ENCODE assay signal across 14 cellular contexts in the genomic region with DNA sequence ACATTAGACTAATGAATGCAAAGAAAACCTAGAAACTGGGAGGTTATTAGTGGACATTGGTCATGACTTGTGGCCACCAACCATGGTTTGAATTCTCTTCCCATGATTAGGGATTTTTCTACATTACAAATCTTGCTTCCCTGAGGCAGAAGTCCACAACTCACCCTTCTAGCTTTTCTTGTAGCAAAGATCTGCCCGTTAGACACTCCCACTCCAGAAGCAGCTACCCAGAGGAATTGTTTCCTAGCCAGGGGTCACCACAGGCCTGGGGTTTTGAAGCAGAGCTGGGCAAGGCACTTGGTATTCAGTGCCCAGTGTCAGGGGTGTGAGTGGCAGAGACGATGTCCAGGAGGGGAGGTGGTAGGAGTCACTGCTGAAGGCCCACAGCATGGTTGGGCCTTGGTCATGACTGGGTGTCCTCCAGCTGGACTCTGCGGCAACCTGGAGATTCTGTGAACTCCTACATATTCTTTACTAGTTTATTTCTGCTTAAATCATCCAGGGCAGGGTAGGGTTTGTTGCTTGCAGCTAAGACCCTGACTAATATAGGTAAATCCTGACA.
"Had no signal": no experiment of that assay in that cellular context is flagged by ENCODE, and none has a peak within 500 bp of the region (broad histone marks: within the 10 kb centered on the region; RNA-seq: fewer than 3 reads in every experiment).

No MANE protein-coding gene starts in this region.

- H3K9me3 Mint-ChIP-seq: activated CD4-positive, alpha-beta T cell treated with anti-CD3 and anti-CD28 coated beads, Interleukin-2, amount 10 ng/mL, durations not matched to agents 7 days and 5 days; activated naive CD8-positive, alpha-beta T cell treated with anti-CD3 and anti-CD28 coated beads for 36 hours; activated T-cell treated with anti-CD3 and anti-CD28 coated beads, Interleukin-2, amount 50 U/mL, for 24 hours; natural killer cell; T-helper 1 cell treated with Interleukin-12 subunit alpha and Interleukin-12 subunit beta and Interleukin-4 antibody, amounts not matched to agents 30 μg/mL and 1 μg/mL, for 36 hours had no signal

- H3K36me3 ChIP-seq: esophagus squamous epithelium, stomach, thoracic aorta, vagina had no signal

- H3K4me3 ChIP-seq: dorsolateral prefrontal cortex, esophagus squamous epithelium, psoas muscle, stomach, thoracic aorta, vagina had no signal

- H3K36me3 Mint-ChIP-seq: activated naive CD8-positive, alpha-beta T cell treated with anti-CD3 and anti-CD28 coated beads for 36 hours; natural killer cell had no signal

- H3K27ac Mint-ChIP-seq: activated CD4-positive, alpha-beta T cell treated with anti-CD3 and anti-CD28 coated beads, Interleukin-2, amount 10 ng/mL, durations not matched to agents 7 days and 5 days; activated naive CD8-positive, alpha-beta T cell treated with anti-CD3 and anti-CD28 coated beads for 36 hours; activated T-cell treated with anti-CD3 and anti-CD28 coated beads, Interleukin-2, amount 50 U/mL, for 24 hours; natural killer cell; T-helper 1 cell treated with Interleukin-12 subunit alpha and Interleukin-12 subunit beta and Interleukin-4 antibody, amounts not matched to agents 30 μg/mL and 1 μg/mL, for 36 hours had no signal

- H3K27ac ChIP-seq: psoas muscle, thoracic aorta had no signal

- H3K27me3 Mint-ChIP-seq: activated naive CD8-positive, alpha-beta T cell treated with anti-CD3 and anti-CD28 coated beads for 36 hours had no signal

- H3K4me3 Mint-ChIP-seq: activated CD4-positive, alpha-beta T cell treated with anti-CD3 and anti-CD28 coated beads, Interleukin-2, amount 10 ng/mL, durations not matched to agents 7 days and 5 days; activated naive CD8-positive, alpha-beta T cell treated with anti-CD3 and anti-CD28 coated beads for 36 hours; activated T-cell treated with anti-CD3 and anti-CD28 coated beads, Interleukin-2, amount 50 U/mL, for 24 hours; natural killer cell; T-helper 1 cell treated with Interleukin-12 subunit alpha and Interleukin-12 subunit beta and Interleukin-4 antibody, amounts not matched to agents 30 μg/mL and 1 μg/mL, for 36 hours had no signal

- DNase-seq: activated CD4-positive, alpha-beta T cell treated with anti-CD3 and anti-CD28 coated beads, Interleukin-2, amount 10 ng/mL, durations not matched to agents 7 days and 5 days; activated gamma-delta T cell; activated naive CD8-positive, alpha-beta T cell treated with anti-CD3 and anti-CD28 coated beads for 36 hours; activated T-cell treated with anti-CD3 and anti-CD28 coated beads, Interleukin-2, amount 50 U/mL, for 24 hours; dorsolateral prefrontal cortex; esophagus squamous epithelium; natural killer cell; stimulated activated CD4-positive, alpha-beta T cell treated with anti-CD3 and anti-CD28 coated beads, Interleukin-15, amount 100 ng/mL, for 24 hours; stimulated activated CD4-positive, alpha-beta T cell treated with anti-CD3 and anti-CD28 coated beads, Interleukin-4, amount 100 ng/mL, for 4 hours; stomach had no signal

- H3K9me3 ChIP-seq: esophagus squamous epithelium, psoas muscle, stomach, thoracic aorta, vagina had no signal

- ATAC-seq: natural killer cell had no signal

- H3K27me3 ChIP-seq: dorsolateral prefrontal cortex, esophagus squamous epithelium, stomach, vagina had no signal
